Comparison of ENCODE assay signal across 34 cellular contexts in the genomic region with DNA sequence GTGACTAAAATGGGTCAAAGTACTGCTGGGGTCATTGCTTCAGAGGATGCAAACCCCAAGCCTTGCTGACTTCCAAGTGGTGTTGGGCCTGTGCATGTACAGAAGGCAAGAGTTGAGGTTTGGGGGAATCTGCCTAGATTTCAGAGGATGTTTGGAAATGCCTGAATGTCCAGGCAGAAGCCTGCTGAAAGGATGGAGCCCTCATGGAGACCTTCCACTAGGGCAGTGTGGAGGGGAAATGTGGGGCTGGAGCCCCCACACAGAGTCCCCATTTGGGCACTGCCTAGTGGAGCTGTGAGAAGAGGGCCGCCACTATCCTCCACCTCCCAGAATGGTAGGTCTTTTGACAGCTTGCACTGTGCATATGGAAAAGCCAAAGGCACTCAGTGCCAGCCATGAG.
"Had no signal": no experiment of that assay in that cellular context is flagged by ENCODE, and none has a peak within 500 bp of the region (broad histone marks: within the 10 kb centered on the region; RNA-seq: fewer than 3 reads in every experiment).

No MANE protein-coding gene starts in this region.

- H3K27me3 ChIP-seq: MG63 had no signal

- DNase-seq: Karpas-422, Kasumi-1, MG63, MM.1S, MV-4-11, NCI-H1048, NCI-H1092, NCI-H1092 treated with DMSO at 0.1 percent for 48 hours, NCI-H1105, NCI-H1105 treated with DMSO at 0.1 percent for 48 hours, NCI-H1417, NCI-H1417 treated with DMSO at 0.1 percent for 48 hours, NCI-H1436, NCI-H1436 treated with DMSO at 0.1 percent for 48 hours, NCI-H146, NCI-H1694, NCI-H1694 treated with DMSO at 0.1 percent for 48 hours, NCI-H187, NCI-H187 treated with DMSO at 0.1 percent for 48 hours, NCI-H1930, NCI-H2029, NCI-H2029 treated with DMSO at 0.1 percent for 48 hours, NCI-H2081, NCI-H2081 treated with DMSO at 0.1 percent for 48 hours, NCI-H2107, NCI-H2171, NCI-H2171 treated with DMSO at 0.1 percent for 48 hours, NCI-H2227 treated with DMSO at 0.1 percent for 48 hours, NCI-H226, NCI-H345, NCI-H446, NCI-H446 treated with DMSO at 0.1 percent for 48 hours, NCI-H510A had no signal

- H3K9ac ChIP-seq: KMS-11 had no signal

- H3K4me2 ChIP-seq: KMS-11 had no signal

- H3K36me3 ChIP-seq: MG63 had no signal

- H3K4me3 ChIP-seq: MG63 had no signal

- H3K27ac ChIP-seq: KMS-11 had no signal
